Comparison of ENCODE assay signal across 9 cellular contexts in the genomic region with DNA sequence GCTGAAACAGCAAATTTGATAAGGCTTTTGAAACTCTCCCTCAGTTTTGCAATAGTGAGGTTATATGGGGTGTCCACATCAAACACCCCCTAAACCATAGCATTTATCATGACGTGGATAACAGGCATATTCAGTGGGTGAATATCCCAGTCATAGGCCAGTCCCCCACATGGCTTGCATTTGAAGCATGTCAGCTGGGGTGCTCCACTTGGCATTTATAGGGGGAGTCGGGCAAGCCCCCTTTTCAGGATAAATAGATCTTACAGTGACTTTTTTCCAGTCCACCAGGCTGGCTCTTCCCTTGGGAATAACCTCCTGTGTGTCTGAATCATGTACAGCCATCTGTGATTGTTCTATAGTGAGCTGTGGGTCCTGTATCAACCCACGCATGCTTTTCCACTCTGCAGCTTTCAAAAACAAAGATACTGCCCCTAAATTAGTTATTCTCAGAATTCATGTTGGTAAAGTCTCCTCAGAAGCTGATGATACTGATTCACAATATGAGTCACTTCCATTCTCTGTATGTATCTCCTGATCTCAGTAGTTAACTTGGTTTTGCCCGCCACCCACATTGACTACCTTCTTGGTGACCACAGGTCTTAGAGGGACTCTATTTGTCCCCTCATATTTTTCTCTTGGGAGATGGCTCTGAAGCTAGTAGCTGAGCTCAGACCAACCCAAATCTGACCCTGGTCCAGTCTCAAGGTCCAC.
DNase-seq lines count a peak whose midpoint lies in the region; ATAC-seq, FAIRE-seq and TF ChIP-seq lines count a peak whose summit lies in the region.
"Had no signal": no experiment of that assay in that cellular context is flagged by ENCODE, and none has a peak within 500 bp of the region (broad histone marks: within the 10 kb centered on the region; RNA-seq: fewer than 3 reads in every experiment).

No MANE protein-coding gene starts in this region.

- H2AFZ ChIP-seq in GM12878 (ENCODE audit: control insufficient read depth, low read depth, low read length): no peak overlapping the region

- no peak overlapping the region for H3K27ac ChIP-seq in GM12878 (ENCODE audit: control insufficient read depth, insufficient read depth)
- no peak overlapping the region for H3K27ac ChIP-seq in stomach

- peaks cover 0 to 4% (median 0%) of the 10 kb centered on the region in 9 donors for H3K9me3 Mint-ChIP-seq in naive thymus-derived CD8-positive, alpha-beta T cell

- DNase-seq in AG04449 (ENCODE audit: low read depth, low spot score) (peak; percentile 36), GM12878 (ENCODE audit: low read depth, low spot score) (peak; percentile 23), stomach (no peak), MG63 (no peak), NCI-H446 (lab: John Stamatoyannopoulos, UW) (no peak)
- DNase-seq in naive thymus-derived CD8-positive, alpha-beta T cell: no peak

- no peaks in the 10 kb centered on the region for H4K20me1 ChIP-seq in GM12878 (ENCODE audit: control insufficient read depth, insufficient read depth)

- RAD21 ChIA-PET in GM12878 (lab: Charles Lee; ENCODE audit: unreplicated experiment): no interaction called here

- TF ChIP-seq RAD21 in GM12878 (IDR thresholded peaks at IDR 0.05; ENCODE audit: insufficient read depth, low read depth, low read length): no peak

- no peaks in the 10 kb centered on the region for H3K27me3 ChIP-seq in GM12878 (replicated peaks in 1 of 2; ENCODE audit: control insufficient read depth in 2 of 2, insufficient read depth in 2 of 2, low read length in 1 of 2)
- H3K27me3 ChIP-seq in stomach: no peaks in the 10 kb centered on the region
- no peaks in the 10 kb centered on the region for H3K27me3 ChIP-seq in MG63

- H3K27ac Mint-ChIP-seq in naive thymus-derived CD8-positive, alpha-beta T cell: peak overlapping the region in 1 of 10 donors; percentile 74

- H3K36me3 Mint-ChIP-seq in naive thymus-derived CD8-positive, alpha-beta T cell: peaks cover 0 to 3% (median 0%) of the 10 kb centered on the region in 3 donors

- intact Hi-C loops in GM12878 (cut with micrococcal nuclease; ENCODE audit: unreplicated experiment) (loop anchor here (10.0 kb wide), 1 partner anchor 59 kb away; no protein-coding TSS in a partner anchor), stomach (cut with DNase I; ENCODE audit: low total_unique reads) (no loop called here)

- TF ChIP-seq POLR2A in GM12878 (IDR thresholded peaks at IDR 0.05; ENCODE audit: low read depth, low read length) (no peak), stomach (IDR thresholded peaks at IDR 0.05) (no peak)

- H3K4me2 ChIP-seq in GM12878 (ENCODE audit: control insufficient read depth, insufficient read depth): no peak overlapping the region

- H3K4me1 Mint-ChIP-seq in naive thymus-derived CD8-positive, alpha-beta T cell: peaks cover 0 to 3% (median 0%) of the 10 kb centered on the region in 4 donors

- no peaks in the 10 kb centered on the region for H3K79me2 ChIP-seq in GM12878 (ENCODE audit: control insufficient read depth, insufficient read depth, low read length)

- POLR2A ChIA-PET in AG04449 (lab: Yijun Ruan, JAX): no interaction called here
- POLR2A ChIA-PET in GM12878 (lab: Charles Lee): no interaction called here
- POLR2A ChIA-PET in naive thymus-derived CD8-positive, alpha-beta T cell (lab: Charles Lee): interaction anchor here (0.6 to 0.7 kb wide), 2 partner anchors 19 to 324 kb away, joined by 3 read pairs; no protein-coding TSS in a partner anchor

- BruUV-seq in GM12878 (replicated peaks; lab: Mats Ljungman, UMichigan): no TSS peak

- H3K9me3 ChIP-seq in GM12878 (replicated peaks; ENCODE audit: control insufficient read depth, insufficient read depth, low read length) (no peaks in the 10 kb centered on the region), stomach (no peaks in the 10 kb centered on the region), MG63 (0 out of 2 replicates have a peak, but pooled peaks cover 2% of the 10 kb centered on the region)

- H3K4me3 ChIP-seq in AG04449 (ENCODE audit: low read depth, low read length) (no peak overlapping the region), GM12878 (no peak overlapping the region), stomach (no peak overlapping the region), MG63 (no peak overlapping the region)

- H3K36me3 ChIP-seq in GM12878 (ENCODE audit: control insufficient read depth in 2 of 2, insufficient read depth in 2 of 2, low read length in 1 of 2) (no peaks in the 10 kb centered on the region), stomach (no peaks in the 10 kb centered on the region), MG63 (no peaks in the 10 kb centered on the region)

- TF ChIP-seq CTCF in AG04449 (IDR thresholded peaks at IDR 0.05; ENCODE audit: insufficient read depth, low read length, missing control alignments) (no peak), GM12878 (IDR thresholded peaks at IDR 0.05 in 2 of 3, conservative IDR thresholded peaks at IDR 0.05 in 1 of 3; ENCODE audit: control insufficient read depth in 2 of 3, extremely low read depth in 1 of 3, insufficient read depth in 1 of 3, low read depth in 3 of 3, low read length in 3 of 3) (no peak), stomach (IDR thresholded peaks at IDR 0.05) (no peak)

- ATAC-seq in GM19351 (IDR thresholded peaks at IDR 0.05; ENCODE audit: unreplicated experiment) (peak; percentile 96), HG03469 (IDR thresholded peaks at IDR 0.05; ENCODE audit: unreplicated experiment) (peak; percentile 97), GM12878 (peak; percentile 74)
- no peak for ATAC-seq in naive thymus-derived CD8-positive, alpha-beta T cell

- H3K4me3 Mint-ChIP-seq in naive thymus-derived CD8-positive, alpha-beta T cell: peak overlapping the region in 1 of 10 donors; percentile 14

- no peak overlapping the region for H3K9ac ChIP-seq in GM12878 (ENCODE audit: control insufficient read depth, insufficient read depth, low read length)

- TF ChIP-seq EP300 in GM12878 (IDR thresholded peaks at IDR 0.05; ENCODE audit: borderline replicate concordance in 1 of 2, control insufficient read depth in 1 of 2, low read depth in 2 of 2, low read length in 2 of 2): peak; percentile 23 to 60; a peak in 1 of 4 replicates
- TF ChIP-seq EP300 in stomach (IDR thresholded peaks at IDR 0.05): no peak

- FAIRE-seq in GM12878 (lab: Jason Lieb, UNC): peak; percentile 18
- FAIRE-seq: TTC549 had no signal

- H3K27me3 Mint-ChIP-seq in naive thymus-derived CD8-positive, alpha-beta T cell: no peaks in the 10 kb centered on the region

- in situ Hi-C loops in GM12878 (cut with MboI): no loop called here

- 2% methylated on average over 4 of the region's 4 CpGs for WGBS in GM12878 (ENCODE audit: insufficient coverage, insufficient replicate concordance, low lambda C conversion rate, missing lambda C conversion rate)
- 58 to 78% (median 73%) methylated on average over 4 of the region's 4 CpGs for WGBS in stomach, 5 donors

- CTCF ChIA-PET in AG04449 (lab: Yijun Ruan, JAX): no interaction called here
- CTCF ChIA-PET in GM12878 (lab: Yijun Ruan, JAX): interaction anchor here (0.6 kb wide), 1 partner anchor 9 kb away, joined by 3 read pairs; no protein-coding TSS in a partner anchor

- H3K4me1 ChIP-seq in GM12878 (ENCODE audit: control insufficient read depth, insufficient read depth, low read length) (no peaks in the 10 kb centered on the region), stomach (no peaks in the 10 kb centered on the region)

- SMC1A ChIA-PET in GM12878 (lab: Charles Lee; ENCODE audit: uncharacterized antibody, unreplicated experiment): no interaction called here

TF ChIP-seq in GM12878, 131 proteins besides CTCF, POLR2A, EP300 and RAD21 (continues in another document):
- peak; percentile 91 for TF ChIP-seq JUNB (IDR thresholded peaks at IDR 0.05)
- peak; percentile 39 for TF ChIP-seq MEF2B (IDR thresholded peaks at IDR 0.05; ENCODE audit: partially characterized antibody, poor library complexity, severe bottlenecking)
- TF ChIP-seq CEBPZ (IDR thresholded peaks at IDR 0.05; ENCODE audit: low read depth, low read length): no peak
- peak; percentile 69; the same call in 1 of the 2 replicates for TF ChIP-seq BCL11A (IDR thresholded peaks at IDR 0.05; ENCODE audit: low read depth, low read length)
- TF ChIP-seq POLR2AphosphoS5 (IDR thresholded peaks at IDR 0.05; ENCODE audit: low read length): no peak
- no peak for TF ChIP-seq BMI1 (IDR thresholded peaks at IDR 0.05; ENCODE audit: borderline replicate concordance)

Comparison
In these comparisons a context has a peak if more than half of its experiments do, and no peak if none do; other contexts are left out.
1. DNase-seq: peak in AG04449 (single experiment) and GM12878 (single experiment); none in stomach (single experiment), MG63 (single experiment), NCI-H446 (0 of 2) and naive thymus-derived CD8-positive, alpha-beta T cell (0 of 10).
2. ATAC-seq: peak in GM19351 (single experiment), HG03469 (single experiment) and GM12878 (single experiment); none in naive thymus-derived CD8-positive, alpha-beta T cell (0 of 2).